ENCODE assay signal across 21 cellular contexts in the genomic region with DNA sequence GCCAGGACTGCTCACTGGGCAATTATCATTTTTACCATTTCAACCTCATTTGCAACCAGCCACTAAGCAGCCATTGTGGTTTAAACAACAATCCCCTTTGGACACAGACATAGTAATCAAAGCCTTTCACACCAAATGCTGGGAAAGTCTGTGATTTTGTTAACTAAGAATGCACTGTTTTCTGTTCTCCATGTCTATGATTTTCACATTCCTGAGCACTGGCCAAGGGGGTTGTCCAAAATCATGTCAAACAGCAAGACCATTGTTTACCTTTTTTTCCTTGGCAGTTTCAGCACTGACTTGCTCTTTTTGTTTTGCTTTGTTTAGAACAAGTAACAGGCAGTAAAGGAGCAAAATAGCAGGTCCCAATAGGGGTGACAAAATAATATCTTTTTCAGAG.
DNase-seq lines count a peak whose midpoint lies in the region; ATAC-seq, FAIRE-seq and TF ChIP-seq lines count a peak whose summit lies in the region.
"Had no signal": no experiment of that assay in that cellular context is flagged by ENCODE, and none has a peak within 500 bp of the region (broad histone marks: within the 10 kb centered on the region; RNA-seq: fewer than 3 reads in every experiment).

No MANE protein-coding gene starts in this region.

- no peaks in the 10 kb centered on the region for H3K27me3 Mint-ChIP-seq in astrocyte (ENCODE audit: low read depth, unreplicated experiment)

- no peak for ATAC-seq in HG02588 (IDR thresholded peaks at IDR 0.05; ENCODE audit: unreplicated experiment)

- TF ChIP-seq CTCF in astrocyte (IDR thresholded peaks at IDR 0.05; ENCODE audit: insufficient read depth, low read depth, low read length) (no peak), fibroblast of pulmonary artery (IDR thresholded peaks at IDR 0.05; ENCODE audit: low read length, missing control alignments) (no peak), testis (IDR thresholded peaks at IDR 0.05) (no peak), A673 (conservative IDR thresholded peaks at IDR 0.05; ENCODE audit: low read depth, low read length) (no peak)

- intact Hi-C loops in testis (cut with DNase I; ENCODE audit: low total_unique reads): no loop called here
- intact Hi-C loops in A673 (cut with micrococcal nuclease; ENCODE audit: unreplicated experiment): no loop called here

- H3K4me3 Mint-ChIP-seq in astrocyte (ENCODE audit: unreplicated experiment): no peak overlapping the region
- H3K4me3 Mint-ChIP-seq: brain; natural killer cell treated with Interleukin-12 subunit alpha and Interleukin-12 subunit beta and Interleukin-15 and Interleukin-18, amount 100 ng/mL, for 72 hours had no signal

- no peaks in the 10 kb centered on the region for H4K20me1 ChIP-seq in astrocyte (ENCODE audit: insufficient read depth, low read length)

- H3K36me3 ChIP-seq in astrocyte (ENCODE audit: insufficient read depth, low read length) (no peaks in the 10 kb centered on the region), testis (ENCODE audit: low read depth, missing control alignments) (no peaks in the 10 kb centered on the region), A673 (ENCODE audit: insufficient read depth, low read length, poor library complexity, severe bottlenecking) (no peaks in the 10 kb centered on the region)
- H3K36me3 ChIP-seq: upper lobe of right lung had no signal

- no peak overlapping the region for H2AFZ ChIP-seq in astrocyte (ENCODE audit: low read depth, low read length)

- no peak for FAIRE-seq in astrocyte (lab: Jason Lieb, UNC)
- FAIRE-seq: islet of Langerhans, TTC549 had no signal

- DNase-seq in AG20443 (ENCODE audit: low spot score) (peak; percentile 47), astrocyte (ENCODE audit: low read depth) (peak; percentile 75), fibroblast of pulmonary artery (ENCODE audit: low read depth) (peak; percentile 74), pons (ENCODE audit: low spot score) (peak; percentile 83), testis (no peak), A673 (ENCODE audit: low spot score) (no peak), NCI-H526 treated with DMSO at 0.1 percent for 48 hours (lab: John Stamatoyannopoulos, UW) (no peak)
- DNase-seq: activated CD4-positive, alpha-beta T cell treated with anti-CD3 and anti-CD28 coated beads for 48 hours; activated CD8-positive, alpha-beta memory T cell treated with anti-CD3 and anti-CD28 coated beads, Interleukin-2, amount 50 U/mL, for 48 hours; activated naive CD4-positive, alpha-beta T cell; MM.1S; NCI-H226; NK-92 treated with Interleukin-12 subunit alpha and Interleukin-12 subunit beta, amount 100 ng/mL, for 24 hours; stimulated activated naive CD4-positive, alpha-beta T cell; SW 1271; upper lobe of right lung had no signal

- BruUV-seq in A673 (replicated peaks; lab: Mats Ljungman, UMichigan): no TSS peak

- H3K79me2 ChIP-seq in astrocyte (ENCODE audit: insufficient read depth, low read length): no peaks in the 10 kb centered on the region

- no peaks in the 10 kb centered on the region for H3K4me1 Mint-ChIP-seq in astrocyte (ENCODE audit: low read depth, unreplicated experiment)

- TF ChIP-seq POLR2A in testis (IDR thresholded peaks at IDR 0.05): no peak

- CTCF ChIA-PET in A673 (lab: Charles Lee): no interaction called here

- no peak overlapping the region for H3K4me2 ChIP-seq in astrocyte (ENCODE audit: low read length)

- no peak overlapping the region for H3K27ac ChIP-seq in astrocyte (ENCODE audit: low read depth, low read length)
- H3K27ac ChIP-seq in testis: no peak overlapping the region
- H3K27ac ChIP-seq in A673 (ENCODE audit: low read depth, low read length, poor library complexity, severe bottlenecking): no peak overlapping the region
- H3K27ac ChIP-seq: upper lobe of right lung had no signal

- no peaks in the 10 kb centered on the region for H3K36me3 Mint-ChIP-seq in astrocyte (ENCODE audit: low read depth, unreplicated experiment)
- H3K36me3 Mint-ChIP-seq: brain; natural killer cell treated with Interleukin-12 subunit alpha and Interleukin-12 subunit beta and Interleukin-15 and Interleukin-18, amount 100 ng/mL, for 72 hours had no signal

- no peak overlapping the region for H3K9ac ChIP-seq in astrocyte (ENCODE audit: low read length)

- peaks cover 5% of the 10 kb centered on the region for H3K9me3 Mint-ChIP-seq in astrocyte (ENCODE audit: unreplicated experiment)

- H3K27me3 ChIP-seq in astrocyte (ENCODE audit: insufficient read depth, low read length) (peaks cover 2% of the 10 kb centered on the region), testis (no peaks in the 10 kb centered on the region), A673 (replicated peaks; ENCODE audit: insufficient read depth, low read depth, low read length, poor library complexity) (no peaks in the 10 kb centered on the region)
- H3K27me3 ChIP-seq: upper lobe of right lung had no signal

- H3K4me3 ChIP-seq in astrocyte (ENCODE audit: insufficient read depth, low read depth, low read length) (no peak overlapping the region), fibroblast of pulmonary artery (replicated peaks; ENCODE audit: low read depth, low read length) (no peak overlapping the region), testis (no peak overlapping the region), A673 (ENCODE audit: low read depth, low read length, poor library complexity, severe bottlenecking) (no peak overlapping the region)
- H3K4me3 ChIP-seq: upper lobe of right lung had no signal

- no peak overlapping the region for H3K27ac Mint-ChIP-seq in astrocyte (ENCODE audit: unreplicated experiment)
- H3K27ac Mint-ChIP-seq: natural killer cell treated with Interleukin-12 subunit alpha and Interleukin-12 subunit beta and Interleukin-15 and Interleukin-18, amount 100 ng/mL, for 72 hours had no signal

- H3K4me1 ChIP-seq in astrocyte (ENCODE audit: insufficient read depth, low read length): no peaks in the 10 kb centered on the region
- no peaks in the 10 kb centered on the region for H3K4me1 ChIP-seq in testis
- H3K4me1 ChIP-seq in A673 (ENCODE audit: insufficient read depth, low read length, poor library complexity, severe bottlenecking): no peaks in the 10 kb centered on the region
- H3K4me1 ChIP-seq: upper lobe of right lung had no signal

- POLR2A ChIA-PET in A673 (lab: Charles Lee; ENCODE audit: low non-redundant PET): no interaction called here

- H3K9me3 ChIP-seq in astrocyte (ENCODE audit: insufficient read depth, low read depth, low read length) (peaks cover 5% of the 10 kb centered on the region), testis (no peaks in the 10 kb centered on the region), A673 (ENCODE audit: low read depth, low read length, poor library complexity, severe bottlenecking) (peaks cover 5% of the 10 kb centered on the region)
- H3K9me3 ChIP-seq: upper lobe of right lung had no signal

Comparison
In these comparisons a context has a peak if more than half of its experiments do, and no peak if none do; other contexts are left out.
1. DNase-seq: peak in AG20443 (single experiment), astrocyte (single experiment), fibroblast of pulmonary artery (single experiment) and pons (single experiment); none in testis (single experiment), A673 (single experiment) and NCI-H526 treated with DMSO at 0.1 percent for 48 hours (single experiment).